Comparison of ENCODE assay signal across 1 cellular context in the genomic region with DNA sequence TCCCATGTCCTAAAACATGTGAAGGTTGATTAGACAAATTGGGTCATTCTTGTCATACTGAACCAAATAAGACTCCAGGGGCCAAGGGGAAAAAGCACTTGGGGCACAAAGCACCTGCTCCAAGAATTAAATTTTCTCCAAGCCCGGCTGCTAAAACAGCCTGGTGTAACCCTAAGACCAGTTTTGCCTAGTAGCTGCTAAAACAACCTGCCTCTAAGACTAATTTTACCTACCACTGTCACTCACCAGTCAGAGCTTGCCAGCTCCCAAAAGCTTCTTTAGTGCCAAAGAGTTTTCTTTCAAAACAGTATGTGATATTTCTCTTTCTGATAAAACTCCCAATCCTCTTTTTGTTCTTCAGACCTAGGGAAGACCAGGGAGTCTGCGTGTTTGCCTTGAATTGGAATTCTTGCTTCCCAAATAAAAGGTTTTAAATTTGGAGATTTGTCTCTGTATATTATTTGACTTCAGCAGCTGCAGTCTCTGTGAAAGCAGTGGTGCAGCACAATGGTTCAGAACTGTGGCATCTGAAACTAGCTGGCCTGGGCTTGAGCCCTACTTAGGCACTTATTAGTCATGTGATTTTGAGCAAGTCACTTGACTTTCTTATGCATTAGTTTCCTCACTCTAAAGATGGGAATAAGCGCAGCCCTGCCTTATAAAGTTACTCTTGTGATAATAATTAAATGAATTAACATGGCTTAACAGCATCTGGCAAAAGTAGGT.
A peak's percentile ranks its signal among the peaks of the same experiment; 100 is the strongest.
TF ChIP-seq lines count a peak whose summit lies in the region.

No MANE protein-coding gene starts in this region.

TF ChIP-seq in HepG2, 621 proteins besides CTCF, POLR2A, EP300 and RAD21:
- TF ChIP-seq ZNF350 (CRISPR knock-in tag; IDR thresholded peaks at IDR 0.05; ENCODE audit: borderline replicate concordance, low read depth) (no peak), ZNF780A (CRISPR knock-in tag; IDR thresholded peaks at IDR 0.05) (peak; percentile 97), ZNF615 (CRISPR knock-in tag; IDR thresholded peaks at IDR 0.05; ENCODE audit: borderline replicate concordance) (no peak), RELA (CRISPR knock-in tag; IDR thresholded peaks at IDR 0.05) (no peak), GATAD2A (CRISPR knock-in tag; IDR thresholded peaks at IDR 0.05) (no peak)
- TF ChIP-seq, protein P1, sequence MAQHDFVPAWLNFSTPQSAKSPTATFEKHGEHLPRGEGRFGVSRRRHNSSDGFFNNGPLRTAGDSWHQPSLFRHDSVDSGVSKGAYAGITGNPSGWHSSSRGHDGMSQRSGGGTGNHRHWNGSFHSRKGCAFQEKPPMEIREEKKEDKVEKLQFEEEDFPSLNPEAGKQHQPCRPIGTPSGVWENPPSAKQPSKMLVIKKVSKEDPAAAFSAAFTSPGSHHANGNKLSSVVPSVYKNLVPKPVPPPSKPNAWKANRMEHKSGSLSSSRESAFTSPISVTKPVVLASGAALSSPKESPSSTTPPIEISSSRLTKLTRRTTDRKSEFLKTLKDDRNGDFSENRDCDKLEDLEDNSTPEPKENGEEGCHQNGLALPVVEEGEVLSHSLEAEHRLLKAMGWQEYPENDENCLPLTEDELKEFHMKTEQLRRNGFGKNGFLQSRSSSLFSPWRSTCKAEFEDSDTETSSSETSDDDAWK (CRISPR knock-in tag; IDR thresholded peaks at IDR 0.05), result no peak
